In the genomic region with DNA sequence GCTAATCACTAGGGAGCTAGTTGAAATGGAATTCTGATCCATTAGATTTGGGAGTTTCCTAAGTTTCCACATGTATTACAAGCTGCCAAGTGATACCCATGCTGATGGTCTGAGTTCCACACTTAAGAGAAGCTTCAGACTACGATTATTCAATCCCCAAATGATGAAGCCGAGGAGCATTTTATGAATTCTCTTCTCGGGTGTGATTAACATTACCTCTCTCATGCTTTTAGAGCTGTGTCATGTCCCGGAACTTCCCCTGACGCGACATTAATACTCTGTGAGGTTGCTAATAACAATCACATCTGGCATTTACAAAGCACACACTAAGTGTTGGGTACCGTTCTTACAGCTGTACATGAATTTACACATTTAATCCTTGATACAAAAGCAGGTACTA, we compare ENCODE assay signal across 27 cellular contexts.
DNase-seq lines count a peak whose midpoint lies in the region; ATAC-seq, FAIRE-seq and TF ChIP-seq lines count a peak whose summit lies in the region.
"Had no signal": no experiment of that assay in that cellular context is flagged by ENCODE, and none has a peak within 500 bp of the region (broad histone marks: within the 10 kb centered on the region; RNA-seq: fewer than 3 reads in every experiment).

No MANE protein-coding gene starts in this region.

- H3K9me1 ChIP-seq in IMR-90 (ENCODE audit: insufficient read depth, low read length) = peaks cover 7% of the 10 kb centered on the region

- CTCF ChIA-PET in IMR-90 (lab: Yijun Ruan, JAX) = interaction anchor here (0.8 kb wide), 1 partner anchor 12 kb away, joined by 4 read pairs; no protein-coding TSS in a partner anchor
- CTCF ChIA-PET in RWPE1 (lab: Yijun Ruan, JAX) = no interaction called here

- no peaks in the 10 kb centered on the region for H4K20me1 ChIP-seq in IMR-90 (ENCODE audit: insufficient read depth, low read length)

- peak; percentile 91 for DNase-seq in AG10803 (ENCODE audit: low read depth)
- DNase-seq in IMR-90 = peak; percentile 74
- peak; percentile 26 for DNase-seq in choroid plexus epithelial cell (ENCODE audit: low read depth)
- DNase-seq in omental fat pad (ENCODE audit: low spot score) = no peak
- no peak for DNase-seq in RWPE1 (ENCODE audit: low spot score)
- no peak for DNase-seq in frontal cortex (ENCODE audit: low spot score in 2 of 2)
- no peak for DNase-seq in GM20000 (ENCODE audit: low spot score)
- DNase-seq in CD1c-positive myeloid dendritic cell (ENCODE audit: extremely low spot score) = no peak
- DNase-seq: activated CD4-positive, alpha-beta T cell treated with anti-CD3 and anti-CD28 coated beads for 4 hours; activated CD8-positive, alpha-beta memory T cell treated with anti-CD3 and anti-CD28 coated beads for 24 hours; activated T-cell treated with anti-CD3 and anti-CD28 coated beads, Interleukin-2, amount 50 U/mL, for 1 hour; adrenal gland; CD4-positive, CD25-positive, alpha-beta regulatory T cell; head of caudate nucleus; left colon; mesendoderm; MM.1S; naive thymus-derived CD4-positive, alpha-beta T cell; NCI-H1436; NCI-H524; nucleus accumbens; stimulated activated CD4-positive, alpha-beta T cell treated with anti-CD3 and anti-CD28 coated beads, Interleukin-4, amount 100 ng/mL, for 4 hours; stimulated activated naive CD4-positive, alpha-beta T cell; T-helper 17 cell had no signal

- no peak overlapping the region for H3K4me2 ChIP-seq in IMR-90 (ENCODE audit: low read depth, low read length)

- FAIRE-seq in frontal cortex (lab: Jason Lieb, UNC) = no peak
- FAIRE-seq: endometrium, urothelium cell line had no signal

- dilution Hi-C loops in IMR-90 (cut with HindIII; ENCODE audit: low sequenced_read_pairs, unreplicated experiment) = no loop called here

- H3K4me1 ChIP-seq in IMR-90 (ENCODE audit: control insufficient read depth, insufficient read depth, low read length) = peaks cover 5% of the 10 kb centered on the region
- H3K4me1 ChIP-seq: adrenal gland had no signal

- H3K18ac ChIP-seq in IMR-90 (ENCODE audit: low read depth, low read length) = no peak overlapping the region

- H3K4ac ChIP-seq in IMR-90 (ENCODE audit: low read depth, low read length) = peak overlapping the region; percentile 34; the same call in 1 of the 2 replicates

- no peak overlapping the region for H2AFZ ChIP-seq in IMR-90 (replicated peaks; ENCODE audit: low read length, poor library complexity)

- TF ChIP-seq POLR2A in IMR-90 (IDR thresholded peaks at IDR 0.05; ENCODE audit: low read depth, low read length) = no peak

- ATAC-seq in IMR-90 (ENCODE audit: low read depth) (no peak), omental fat pad (ENCODE audit: low FRiP score) (peak; percentile 53)
- ATAC-seq: left colon; naive thymus-derived CD4-positive, alpha-beta T cell; T-helper 17 cell had no signal

- H4K8ac ChIP-seq in IMR-90 (ENCODE audit: low read depth in 2 of 2, low read length in 2 of 2) = 0 out of 4 replicates have a peak overlapping the region, but pooled peaks have one; percentile 19 to 36

- H2BK20ac ChIP-seq in IMR-90 (ENCODE audit: low read depth, low read length) = peak overlapping the region; percentile 44; the same call in 1 of the 2 replicates

- H3K9ac ChIP-seq in IMR-90 (ENCODE audit: low read depth, low read length) = no peak overlapping the region

- H3K79me1 ChIP-seq in IMR-90 (ENCODE audit: low read depth in 1 of 2, low read length in 2 of 2) = no peaks in the 10 kb centered on the region

- no peak for TF ChIP-seq CTCF in AG10803 (conservative IDR thresholded peaks at IDR 0.05; ENCODE audit: low read length)
- no peak for TF ChIP-seq CTCF in IMR-90 (conservative IDR thresholded peaks at IDR 0.05; ENCODE audit: low read depth, low read length)
- no peak for TF ChIP-seq CTCF in choroid plexus epithelial cell (conservative IDR thresholded peaks at IDR 0.05; ENCODE audit: low read depth, low read length)
- no peak for TF ChIP-seq CTCF in omental fat pad (IDR thresholded peaks at IDR 0.05)
- no peak for TF ChIP-seq CTCF in RWPE1 (conservative IDR thresholded peaks at IDR 0.05; ENCODE audit: low read depth)
- no peak for TF ChIP-seq CTCF in GM20000 (IDR thresholded peaks at IDR 0.05; ENCODE audit: extremely low read depth, missing control alignments)

- in situ Hi-C loops in IMR-90 (cut with MboI; ENCODE audit: low sequenced_read_pairs) = no loop called here

- no peak overlapping the region for H3K14ac ChIP-seq in IMR-90 (replicated peaks; ENCODE audit: low read depth, low read length)

- H3K27ac ChIP-seq in IMR-90 (ENCODE audit: insufficient read depth, low read length) (no peak overlapping the region), RWPE1 (no peak overlapping the region)
- H3K27ac ChIP-seq: adrenal gland, cardiac muscle cell had no signal

- no peaks in the 10 kb centered on the region for H3K27me3 ChIP-seq in IMR-90 (ENCODE audit: control insufficient read depth, insufficient read depth, low read length)
- H3K27me3 ChIP-seq: adrenal gland, cardiac muscle cell had no signal

- no TSS peak for BruUV-seq in IMR-90 (replicated peaks; lab: Mats Ljungman, UMichigan)

- H2AK9ac ChIP-seq in IMR-90 (replicated peaks; ENCODE audit: low read depth, low read length, poor library complexity) = no peak overlapping the region

- H3K4me3 ChIP-seq in AG10803 (ENCODE audit: low read length) (no peak overlapping the region), IMR-90 (ENCODE audit: insufficient read depth, low read depth, low read length) (no peak overlapping the region), choroid plexus epithelial cell (ENCODE audit: low read depth, low read length) (no peak overlapping the region)
- H3K4me3 ChIP-seq: adrenal gland, cardiac muscle cell had no signal

- H2BK120ac ChIP-seq in IMR-90 (ENCODE audit: low read depth, low read length) = peak overlapping the region; percentile 71; the same call in 1 of the 2 replicates

- H3K36me3 ChIP-seq in IMR-90 (ENCODE audit: control insufficient read depth, insufficient read depth, low read length) = no peaks in the 10 kb centered on the region
- H3K36me3 ChIP-seq: adrenal gland, cardiac muscle cell had no signal

- H4K91ac ChIP-seq in IMR-90 (ENCODE audit: insufficient read depth, low read depth, low read length) = no peak overlapping the region

- intact Hi-C loops in IMR-90 (cut with micrococcal nuclease) = no loop called here

- no peak overlapping the region for H3K23ac ChIP-seq in IMR-90 (ENCODE audit: low read depth, low read length)

- H2BK5ac ChIP-seq in IMR-90 (ENCODE audit: low read depth, low read length, poor library complexity, severe bottlenecking) = no peak overlapping the region

- POLR2A ChIA-PET in IMR-90 (lab: Charles Lee; ENCODE audit: unreplicated experiment) (no interaction called here), RWPE1 (lab: Yijun Ruan, JAX; ENCODE audit: low non-redundant PET) (no interaction called here)

- H2AK5ac ChIP-seq in IMR-90 (ENCODE audit: low read depth, low read length) = no peak overlapping the region

- H4K5ac ChIP-seq in IMR-90 (ENCODE audit: low read depth, low read length) = no peak overlapping the region

- WGBS in IMR-90 (ENCODE audit: extremely low coverage in 2 of 2, insufficient read length in 1 of 2), 2 experiments = 53% methylated on average over 3 of the region's 7 CpGs; no CpG with 5 or more reads in 1 of the 2 experiments

- no peak overlapping the region for H2BK15ac ChIP-seq in IMR-90 (ENCODE audit: low read depth, low read length)

- H3K9me3 ChIP-seq in IMR-90 (ENCODE audit: control insufficient read depth, insufficient read depth, low read length) = no peaks in the 10 kb centered on the region
- H3K9me3 ChIP-seq: adrenal gland had no signal

- H3K56ac ChIP-seq in IMR-90 (ENCODE audit: extremely low read depth, insufficient read depth, low read length) = no peak overlapping the region

- no peak for TF ChIP-seq RAD21 in IMR-90 (IDR thresholded peaks at IDR 0.05; ENCODE audit: low read length)

TF ChIP-seq in IMR-90, 13 proteins besides CTCF, POLR2A, EP300 and RAD21:
- TF ChIP-seq CEBPB (IDR thresholded peaks at IDR 0.05; ENCODE audit: low read depth, low read length) (no peak), MAFK (IDR thresholded peaks at IDR 0.05; ENCODE audit: low read depth, low read length) (no peak), RFX5 (IDR thresholded peaks at IDR 0.05; ENCODE audit: low read depth, low read length) (no peak)
- TF ChIP-seq, protein P1, sequence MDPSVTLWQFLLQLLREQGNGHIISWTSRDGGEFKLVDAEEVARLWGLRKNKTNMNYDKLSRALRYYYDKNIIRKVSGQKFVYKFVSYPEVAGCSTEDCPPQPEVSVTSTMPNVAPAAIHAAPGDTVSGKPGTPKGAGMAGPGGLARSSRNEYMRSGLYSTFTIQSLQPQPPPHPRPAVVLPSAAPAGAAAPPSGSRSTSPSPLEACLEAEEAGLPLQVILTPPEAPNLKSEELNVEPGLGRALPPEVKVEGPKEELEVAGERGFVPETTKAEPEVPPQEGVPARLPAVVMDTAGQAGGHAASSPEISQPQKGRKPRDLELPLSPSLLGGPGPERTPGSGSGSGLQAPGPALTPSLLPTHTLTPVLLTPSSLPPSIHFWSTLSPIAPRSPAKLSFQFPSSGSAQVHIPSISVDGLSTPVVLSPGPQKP (IDR thresholded peaks at IDR 0.05; ENCODE audit: borderline replicate concordance, low read depth, low read length) = no peak
TF ChIP-seq in IMR-90: peak in this region for 0.

Comparison
In these comparisons a context has a peak if more than half of its experiments do, and no peak if none do; other contexts are left out.
1. DNase-seq: peak in AG10803 (single experiment), IMR-90 (single experiment) and choroid plexus epithelial cell (single experiment); none in omental fat pad (single experiment), RWPE1 (single experiment), frontal cortex (0 of 2), GM20000 (single experiment) and CD1c-positive myeloid dendritic cell (single experiment).